Comparison of ENCODE assay signal across 2 cellular contexts in genomic region chr19:43340101-43340500, GRCh38. TPM values are rescaled to one million over a fixed set of nuclear protein-coding genes. Genes with fewer than 3 reads are reported as not detected.
"Had no signal": no experiment of that assay in that cellular context is flagged by ENCODE, and none has a peak within 500 bp of the region (broad histone marks: within the 10 kb centered on the region; RNA-seq: fewer than 3 reads in every experiment).

No MANE protein-coding gene starts in this region.

RNA-seq across cellular contexts. Expression of gene CD177, which starts 13.4 kb away (rescaled TPM):
- total RNA-seq: dermis blood vessel endothelial cell had no signal
- polyA plus RNA-seq: endothelial cell of umbilical vein had no signal
